Comparison of ENCODE assay signal across 24 cellular contexts in the genomic region with DNA sequence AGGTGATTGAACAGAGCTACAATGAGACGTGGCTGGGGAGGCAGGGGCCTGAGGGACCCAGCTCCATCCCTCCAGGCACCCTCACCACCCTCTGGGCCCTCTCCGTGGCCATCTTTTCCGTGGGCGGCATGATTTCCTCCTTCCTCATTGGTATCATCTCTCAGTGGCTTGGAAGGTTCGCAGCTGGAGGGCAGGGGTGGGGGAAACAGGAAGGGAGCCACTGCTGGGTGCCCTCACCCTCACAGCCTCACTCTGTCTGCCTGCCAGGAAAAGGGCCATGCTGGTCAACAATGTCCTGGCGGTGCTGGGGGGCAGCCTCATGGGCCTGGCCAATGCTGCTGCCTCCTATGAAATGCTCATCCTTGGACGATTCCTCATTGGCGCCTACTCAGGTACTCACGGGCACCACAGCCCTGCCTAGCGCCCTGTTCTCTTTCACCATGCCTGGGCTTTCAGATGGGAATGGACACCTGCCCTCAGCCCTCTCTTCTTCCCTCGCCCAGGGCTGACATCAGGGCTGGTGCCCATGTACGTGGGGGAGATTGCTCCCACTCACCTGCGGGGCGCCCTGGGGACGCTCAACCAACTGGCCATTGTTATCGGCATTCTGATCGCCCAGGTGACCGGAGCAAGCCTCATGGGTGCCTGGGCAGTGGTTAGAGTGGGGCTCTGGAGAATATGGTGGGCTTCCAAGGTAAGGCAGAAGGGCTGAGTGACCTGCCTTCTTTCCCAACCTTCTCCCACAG. TPM values are rescaled to one million over a fixed set of nuclear protein-coding genes. Genes with fewer than 3 reads are reported as not detected.
DNase-seq lines count a peak whose midpoint lies in the region; ATAC-seq and TF ChIP-seq lines count a peak whose summit lies in the region.
"Had no signal": no experiment of that assay in that cellular context is flagged by ENCODE, and none has a peak within 500 bp of the region (broad histone marks: within the 10 kb centered on the region; RNA-seq: fewer than 3 reads in every experiment).

No MANE protein-coding gene starts in this region.

- no peak for TF ChIP-seq EP300 in esophagus muscularis mucosa (IDR thresholded peaks at IDR 0.05)

- H3K9me3 Mint-ChIP-seq in GM23338, result no peaks in the 10 kb centered on the region; the same call in 2 of the 3 replicates
- H3K9me3 Mint-ChIP-seq: activated CD4-positive, alpha-beta memory T cell treated with anti-CD3 and anti-CD28 coated beads for 36 hours; CD4-positive, alpha-beta T cell; T-helper 2 cell treated with Interferon-gamma antibody and Interleukin-4, amounts not matched to agents 5 μg/mL and 100 μg/mL, for 36 hours had no signal

- peaks cover 18% of the 10 kb centered on the region for H3K27me3 Mint-ChIP-seq in GM23338 (ENCODE audit: insufficient read depth, low read depth, poor library complexity)

- H3K79me2 ChIP-seq in GM23338 (replicated peaks; ENCODE audit: insufficient read depth), result no peaks in the 10 kb centered on the region

- H3K4me1 Mint-ChIP-seq in GM23338, result peaks cover 29% of the 10 kb centered on the region

- DNase-seq in GM23338 (ENCODE audit: low spot score), result no peak
- no peak for DNase-seq in esophagus muscularis mucosa (ENCODE audit: extremely low spot score)
- DNase-seq in WERI-Rb-1, result no peak
- DNase-seq in NCI-H1092 (lab: John Stamatoyannopoulos, UW), result no peak
- DNase-seq in HPDE6-E6E7 (ENCODE audit: extremely low spot score), result no peak
- DNase-seq: activated CD4-positive, alpha-beta memory T cell treated with anti-CD3 and anti-CD28 coated beads for 36 hours; activated naive CD4-positive, alpha-beta T cell; activated T-cell treated with anti-CD3 and anti-CD28 coated beads for 4 hours; amniotic stem cell; CD4-positive, alpha-beta T cell; dorsolateral prefrontal cortex; foreskin melanocyte; GF-D8; NCI-H1092 treated with DMSO at 0.1 percent for 48 hours; NCI-H2029 treated with DMSO at 0.1 percent for 48 hours; stimulated activated CD4-positive, alpha-beta T cell treated with anti-CD3 and anti-CD28 coated beads, Interleukin-12 subunit alpha, Interleukin-12 subunit beta, amount 100 ng/mL, for 4 hours had no signal

- H3F3A ChIP-seq in GM23338 (replicated peaks; ENCODE audit: low read depth), result peaks cover 15% of the 10 kb centered on the region; the same call in 1 of the 2 replicates

- no peaks in the 10 kb centered on the region for H3K36me3 ChIP-seq in BLaER1
- H3K36me3 ChIP-seq in GM23338 (ENCODE audit: insufficient read depth), result peaks cover 5% of the 10 kb centered on the region; the same call in 1 of the 2 replicates
- peaks cover 26 to 44% (median 42%) of the 10 kb centered on the region in 4 donors for H3K36me3 ChIP-seq in esophagus muscularis mucosa
- H3K36me3 ChIP-seq in rectal smooth muscle tissue (ENCODE audit: control insufficient read depth, insufficient read depth, low read length), result peaks cover 8% of the 10 kb centered on the region
- H3K36me3 ChIP-seq in WERI-Rb-1, result no peaks in the 10 kb centered on the region
- H3K36me3 ChIP-seq: HAP-1 had no signal

- no peak for ATAC-seq in GM23338

- no peak overlapping the region for H3K27ac Mint-ChIP-seq in GM23338
- H3K27ac Mint-ChIP-seq: activated CD4-positive, alpha-beta memory T cell treated with anti-CD3 and anti-CD28 coated beads for 36 hours; CD4-positive, alpha-beta T cell; T-helper 2 cell treated with Interferon-gamma antibody and Interleukin-4, amounts not matched to agents 5 μg/mL and 100 μg/mL, for 36 hours had no signal

- peaks cover 15% of the 10 kb centered on the region for H3K36me3 Mint-ChIP-seq in GM23338 (ENCODE audit: low read depth)
- H3K36me3 Mint-ChIP-seq: activated CD4-positive, alpha-beta memory T cell treated with anti-CD3 and anti-CD28 coated beads for 36 hours had no signal

- H3K4me3 ChIP-seq in BLaER1 (no peak overlapping the region), GM23338 (no peak overlapping the region), esophagus muscularis mucosa (peak overlapping the region; percentile 64 to 77 (median 69)), rectal smooth muscle tissue (ENCODE audit: low read length) (peak overlapping the region; percentile 57), WERI-Rb-1 (ENCODE audit: low read depth, low read length) (no peak overlapping the region)
- H3K4me3 ChIP-seq: HAP-1 had no signal

- H3K9me2 ChIP-seq in GM23338 (ENCODE audit: insufficient read depth), result no peaks in the 10 kb centered on the region

- H3K27me3 ChIP-seq in BLaER1 (peaks cover 10% of the 10 kb centered on the region), GM23338 (ENCODE audit: insufficient read depth) (peaks cover 10% of the 10 kb centered on the region), esophagus muscularis mucosa (peaks cover 0 to 7% (median 0%) of the 10 kb centered on the region in 4 donors), rectal smooth muscle tissue (ENCODE audit: control insufficient read depth, insufficient read depth, low read length) (no peaks in the 10 kb centered on the region), WERI-Rb-1 (ENCODE audit: insufficient read depth, low read depth, severe bottlenecking) (no peaks in the 10 kb centered on the region)
- H3K27me3 ChIP-seq: cardiac muscle cell had no signal

- H4K20me1 ChIP-seq in BLaER1, result peaks cover 6% of the 10 kb centered on the region; the same call in 1 of the 2 replicates
- peaks cover 3% of the 10 kb centered on the region; the same call in 1 of the 2 replicates for H4K20me1 ChIP-seq in GM23338 (replicated peaks; ENCODE audit: insufficient read depth)

- intact Hi-C loops in esophagus muscularis mucosa (cut with DNase I), result no loop called here

- no peak for TF ChIP-seq CTCF in GM23338 (conservative IDR thresholded peaks at IDR 0.05; ENCODE audit: low read depth in 2 of 2)
- no peak for TF ChIP-seq CTCF in esophagus muscularis mucosa (IDR thresholded peaks at IDR 0.05)
- TF ChIP-seq CTCF in WERI-Rb-1 (IDR thresholded peaks at IDR 0.05; ENCODE audit: low read depth, low read length), result no peak

- no peak overlapping the region for H2AFZ ChIP-seq in GM23338

- 45% methylated on average over 14 of the region's 18 CpGs for WGBS in esophagus muscularis mucosa

- H3K27ac ChIP-seq in BLaER1, result no peak overlapping the region
- no peak overlapping the region for H3K27ac ChIP-seq in GM23338 (ENCODE audit: low read depth)
- peak overlapping the region; percentile 95 to 98 (median 96) for H3K27ac ChIP-seq in esophagus muscularis mucosa (replicated peaks in 1 of 4)
- peak overlapping the region; percentile 94 for H3K27ac ChIP-seq in rectal smooth muscle tissue (ENCODE audit: low read depth, low read length)
- H3K27ac ChIP-seq in WERI-Rb-1, result no peak overlapping the region
- H3K27ac ChIP-seq: dorsolateral prefrontal cortex had no signal

- H3K9me3 ChIP-seq in BLaER1 (no peaks in the 10 kb centered on the region), esophagus muscularis mucosa (no peaks in the 10 kb centered on the region), WERI-Rb-1 (ENCODE audit: severe bottlenecking) (no peaks in the 10 kb centered on the region)
- H3K9me3 ChIP-seq: HAP-1 had no signal

- H3K4me3 Mint-ChIP-seq in GM23338, result peak overlapping the region; percentile 59; the same call in 2 of the 3 replicates
- H3K4me3 Mint-ChIP-seq: activated CD4-positive, alpha-beta memory T cell treated with anti-CD3 and anti-CD28 coated beads for 36 hours had no signal

- H3K4me1 ChIP-seq in BLaER1 (peaks cover 34% of the 10 kb centered on the region), GM23338 (ENCODE audit: insufficient read depth) (peaks cover 13% of the 10 kb centered on the region; the same call in 1 of the 2 replicates), esophagus muscularis mucosa (peaks cover 47 to 84% (median 81%) of the 10 kb centered on the region in 4 donors), rectal smooth muscle tissue (ENCODE audit: control insufficient read depth, insufficient read depth, low read length) (peaks cover 15% of the 10 kb centered on the region)

- H3K4me2 ChIP-seq in BLaER1 (peak overlapping the region; percentile 100), GM23338 (no peak overlapping the region)

- no peak overlapping the region for H3K9ac ChIP-seq in BLaER1
- H3K9ac ChIP-seq in rectal smooth muscle tissue (ENCODE audit: low read length), result no peak overlapping the region

- TF ChIP-seq POLR2A in esophagus muscularis mucosa (IDR thresholded peaks at IDR 0.05; ENCODE audit: low read depth), result no peak

TF ChIP-seq in GM23338, 12 proteins besides CTCF, POLR2A, EP300 and RAD21 (continues in another document):
- TF ChIP-seq, protein P1, sequence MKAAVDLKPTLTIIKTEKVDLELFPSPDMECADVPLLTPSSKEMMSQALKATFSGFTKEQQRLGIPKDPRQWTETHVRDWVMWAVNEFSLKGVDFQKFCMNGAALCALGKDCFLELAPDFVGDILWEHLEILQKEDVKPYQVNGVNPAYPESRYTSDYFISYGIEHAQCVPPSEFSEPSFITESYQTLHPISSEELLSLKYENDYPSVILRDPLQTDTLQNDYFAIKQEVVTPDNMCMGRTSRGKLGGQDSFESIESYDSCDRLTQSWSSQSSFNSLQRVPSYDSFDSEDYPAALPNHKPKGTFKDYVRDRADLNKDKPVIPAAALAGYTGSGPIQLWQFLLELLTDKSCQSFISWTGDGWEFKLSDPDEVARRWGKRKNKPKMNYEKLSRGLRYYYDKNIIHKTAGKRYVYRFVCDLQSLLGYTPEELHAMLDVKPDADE (IDR thresholded peaks at IDR 0.05), result no peak
- no peak for TF ChIP-seq EZH2phosphoT487 (IDR thresholded peaks at IDR 0.05; ENCODE audit: unreplicated experiment)
- TF ChIP-seq POLR2AphosphoS5 (IDR thresholded peaks at IDR 0.05; ENCODE audit: low read depth), result no peak
- TF ChIP-seq ZNF114 (CRISPR knock-in tag; IDR thresholded peaks at IDR 0.05), result no peak

RNA-seq across cellular contexts. Expression of a gene that starts 2.1 kb away (rescaled TPM):
- 10.2 and 13.6 TPM in 2 replicates for total RNA-seq in GM23338 (2014; rRNA removed; shearing (Covaris generic))
- 6.3 and 6.9 TPM in 2 replicates for polyA plus RNA-seq in GM23338 (2016; fragmentation: Nextera tagmentation; extraction: Ambion mirVana)
- total RNA-seq in esophagus muscularis mucosa, result 100 to 1,000 TPM; 144 to 197 (median 157) TPM
- total RNA-seq: CD4-positive, alpha-beta T cell had no signal
- polyA plus RNA-seq: neural cell had no signal

RNA-seq across cellular contexts. Expression of a gene that starts 10.8 kb away (rescaled TPM):
- 20.6 and 36.5 TPM in 2 replicates for total RNA-seq in GM23338 (2014; rRNA removed; shearing (Covaris generic))
- 22.1 and 22.5 TPM in 2 replicates for polyA plus RNA-seq in GM23338 (2016; fragmentation: Nextera tagmentation; extraction: Ambion mirVana)
- total RNA-seq in esophagus muscularis mucosa, result 1 to 10 TPM; 3.6 to 8.7 (median 4.4) TPM
- total RNA-seq: LHCN-M2 had no signal

RNA-seq across cellular contexts. Expression of a gene that starts 21.4 kb away (rescaled TPM):
- 111 and 117 TPM in 2 replicates for total RNA-seq in GM23338 (2014; rRNA removed; shearing (Covaris generic))
- 46.1 and 50.7 TPM in 2 replicates for polyA plus RNA-seq in GM23338 (2016; fragmentation: Nextera tagmentation; extraction: Ambion mirVana)
- 1 to 10 TPM; 1.7 to 3.4 (median 2.1) TPM for total RNA-seq in esophagus muscularis mucosa
- total RNA-seq: LHCN-M2, SK-MEL-5 had no signal

RNA-seq across cellular contexts. Expression of a gene that starts 23.8 kb away (rescaled TPM):
- 791 and 833 TPM in 2 replicates for total RNA-seq in GM23338 (2014; rRNA removed; shearing (Covaris generic))
- 1,562 and 1,621 TPM in 2 replicates for polyA plus RNA-seq in GM23338 (2016; fragmentation: Nextera tagmentation; extraction: Ambion mirVana)
- total RNA-seq in esophagus muscularis mucosa, result 100 to 1,000 TPM; 145 to 214 (median 204) TPM

RNA-seq across cellular contexts. Expression of a gene that starts 31.5 kb away (rescaled TPM):
- total RNA-seq in GM23338 (2014; rRNA removed; shearing (Covaris generic)), result 64.8 and 83.4 TPM in 2 replicates
- 117 and 122 TPM in 2 replicates for polyA plus RNA-seq in GM23338 (2016; fragmentation: Nextera tagmentation; extraction: Ambion mirVana)
- 100 to 1,000 TPM in 1 of 4 donors, 10 to 100 TPM in 3; 89.6 to 112 (median 90.2) TPM for total RNA-seq in esophagus muscularis mucosa

Comparison
In these comparisons a context has a peak if more than half of its experiments do, and no peak if none do; other contexts are left out.
1. H3K27ac ChIP-seq: peak in esophagus muscularis mucosa (4 of 4) and rectal smooth muscle tissue (single experiment); none in BLaER1 (single experiment), GM23338 (single experiment) and WERI-Rb-1 (single experiment).
2. H3K4me3 ChIP-seq: peak in esophagus muscularis mucosa (4 of 4) and rectal smooth muscle tissue (single experiment); none in BLaER1 (single experiment), GM23338 (single experiment) and WERI-Rb-1 (single experiment).
3. RNA of a gene that starts 21.4 kb away (total RNA-seq): 111 to 117 TPM in GM23338; 1.7 to 3.4 TPM in esophagus muscularis mucosa; every median in the first group is over 10 times any median in the second.